8 cellular contexts compared by ENCODE assay signal in genomic region chr11:19242184-19242932, GRCh38. TPM values are rescaled to one million over a fixed set of nuclear protein-coding genes. Genes with fewer than 3 reads are reported as not detected.
DNase-seq lines count a peak whose midpoint lies in the region; ATAC-seq, FAIRE-seq and TF ChIP-seq lines count a peak whose summit lies in the region.

No MANE protein-coding gene starts in this region.

- in situ Hi-C loops in K562 (cut with MboI): no loop called here

- H3K4me2 ChIP-seq in A549 (peak overlapping the region; percentile 85), K562 (ENCODE audit: insufficient read depth, low read length) (peak overlapping the region; percentile 73)

- CTCF ChIA-PET in A549 (lab: Yijun Ruan, JAX): no interaction called here
- CTCF ChIA-PET in K562 (lab: Yijun Ruan, JAX; ENCODE audit: low intra/inter-chr PET ratio): no interaction called here

- H3K27me3 ChIP-seq in K562 (ENCODE audit: control insufficient read depth in 2 of 2, insufficient read depth in 2 of 2, low read length in 2 of 2) (peaks cover 0 to 7% of the 10 kb centered on the region in 2 experiments; a peak in 2 of 5 replicates), lower lobe of right lung (ENCODE audit: low read depth) (peaks cover 43% of the 10 kb centered on the region), uterus (peaks cover 18 to 19% of the 10 kb centered on the region in 2 donors)

- H3K4me1 ChIP-seq in A549 (peaks cover 23% of the 10 kb centered on the region; the same call in 2 of the 3 replicates), K562 (replicated peaks in 1 of 2; ENCODE audit: control insufficient read depth in 2 of 2, insufficient read depth in 2 of 2, low read length in 2 of 2) (peaks cover 8 to 14% of the 10 kb centered on the region in 2 experiments; a peak in 3 of 5 replicates), lower lobe of right lung (peaks cover 34% of the 10 kb centered on the region), uterus (peaks cover 0 to 17% of the 10 kb centered on the region in 2 donors)

- no peak for DNase-seq in A549 (ENCODE audit: low read depth in 1 of 2, low spot score in 1 of 2)
- DNase-seq in HFF-Myc (ENCODE audit: extremely low read depth, low read depth): no peak
- DNase-seq in K562 (ENCODE audit: extremely low read depth in 1 of 4, low spot score in 3 of 4): no peak
- no peak for DNase-seq in lower lobe of right lung
- DNase-seq in uterus: no peak
- no peak for DNase-seq in HuH-7.5 (ENCODE audit: low spot score)

- H3K4me3 ChIP-seq in A549: peak overlapping the region; percentile 83; the same call in 2 of the 3 replicates
- H3K4me3 ChIP-seq in HFF-Myc (replicated peaks; ENCODE audit: low read depth, low read length): peak overlapping the region; percentile 60
- peak overlapping the region; percentile 73 for H3K4me3 ChIP-seq in K562
- peak overlapping the region; percentile 66 for H3K4me3 ChIP-seq in lower lobe of right lung
- H3K4me3 ChIP-seq in uterus: no peak overlapping the region

- no peaks in the 10 kb centered on the region; the same call in 2 of the 3 replicates for H3K9me3 ChIP-seq in A549
- H3K9me3 ChIP-seq in K562 (replicated peaks; ENCODE audit: control insufficient read depth, insufficient read depth, low read depth, low read length): no peaks in the 10 kb centered on the region
- H3K9me3 ChIP-seq in lower lobe of right lung: no peaks in the 10 kb centered on the region
- no peaks in the 10 kb centered on the region for H3K9me3 ChIP-seq in uterus

- TF ChIP-seq CTCF in A549 (IDR thresholded peaks at IDR 0.05) (no peak), HFF-Myc (IDR thresholded peaks at IDR 0.05; ENCODE audit: low read depth, low read length, missing control alignments) (no peak), K562 (IDR thresholded peaks at IDR 0.05 in 2 of 3, conservative IDR thresholded peaks at IDR 0.05 in 1 of 3; ENCODE audit: insufficient read depth in 2 of 3, low read depth in 1 of 3, low read length in 3 of 3) (no peak), lower lobe of right lung (IDR thresholded peaks at IDR 0.05) (no peak), uterus (IDR thresholded peaks at IDR 0.05) (no peak)

- BruUV-seq in K562 (replicated peaks; lab: Mats Ljungman, UMichigan): no TSS peak

- intact Hi-C loops in K562 (cut with micrococcal nuclease): no loop called here
- intact Hi-C loops in lower lobe of right lung (cut with DNase I): no loop called here
- intact Hi-C loops in uterus (cut with DNase I; ENCODE audit: low total_unique reads): no loop called here

- no peaks in the 10 kb centered on the region for H4K20me1 ChIP-seq in K562 (replicated peaks; ENCODE audit: control insufficient read depth, insufficient read depth, low read length)

- H3K27ac ChIP-seq in A549: peak overlapping the region in 1 of 2 experiments; percentile 94; a peak in 3 of 6 replicates
- H3K27ac ChIP-seq in K562 (ENCODE audit: extremely low read depth, low read depth, low read length): no peak overlapping the region; the same call in 1 of the 3 replicates
- no peak overlapping the region for H3K27ac ChIP-seq in lower lobe of right lung
- no peak overlapping the region for H3K27ac ChIP-seq in uterus

- TF ChIP-seq POLR2A in A549 (IDR thresholded peaks at IDR 0.05; ENCODE audit: low read length) (no peak), K562 (conservative IDR thresholded peaks at IDR 0.05) (no peak), uterus (IDR thresholded peaks at IDR 0.05) (no peak)

- FAIRE-seq in A549 (lab: Jason Lieb, UNC) (no peak), K562 (lab: Jason Lieb, UNC) (no peak)

- peak overlapping the region; percentile 95 to 97 for H3K9ac ChIP-seq in K562 (ENCODE audit: insufficient read depth in 1 of 2, low read depth in 2 of 2, low read length in 2 of 2)

- peak overlapping the region; percentile 82 for H2AFZ ChIP-seq in K562 (ENCODE audit: low read depth, low read length)

- TF ChIP-seq RAD21 in A549 (conservative IDR thresholded peaks at IDR 0.05 in 1 of 2, IDR thresholded peaks at IDR 0.05 in 1 of 2) (no peak), K562 (CRISPR knock-in tag; conservative IDR thresholded peaks at IDR 0.05 in 1 of 2, IDR thresholded peaks at IDR 0.05 in 1 of 2) (no peak)

- WGBS in A549 (ENCODE audit: missing lambda C conversion rate): 91% methylated on average over 52 of the region's 55 CpGs
- 92% methylated on average over 29 of the region's 55 CpGs for WGBS in K562 (ENCODE audit: insufficient coverage, low coverage, missing lambda C conversion rate)

- no peak for ATAC-seq in A549
- no peak for ATAC-seq in K562
- peak in 1 of 2 donors; percentile 7 for ATAC-seq in lower lobe of right lung
- no peak for ATAC-seq in GM18519 (IDR thresholded peaks at IDR 0.05; ENCODE audit: low FRiP score, unreplicated experiment)
- no peak for ATAC-seq in HG03135 (IDR thresholded peaks at IDR 0.05; ENCODE audit: unreplicated experiment)

- POLR2A ChIA-PET in A549 (lab: Yijun Ruan, JAX): no interaction called here
- POLR2A ChIA-PET in K562 (lab: Yijun Ruan, JAX): interaction anchor here (0.6 kb wide), 1 partner anchor 282 kb away, joined by 3 read pairs; no protein-coding TSS in a partner anchor

- H3K79me2 ChIP-seq in K562 (ENCODE audit: control insufficient read depth, insufficient read depth, low read length): peaks cover 31% of the 10 kb centered on the region

- H3K9me1 ChIP-seq in K562 (ENCODE audit: control insufficient read depth, insufficient read depth, low read length): no peaks in the 10 kb centered on the region

- no peak for TF ChIP-seq EP300 in A549 (IDR thresholded peaks at IDR 0.05)
- TF ChIP-seq EP300 in K562 (IDR thresholded peaks at IDR 0.05; ENCODE audit: low read length): no peak

- peaks cover 20% of the 10 kb centered on the region for H3K36me3 ChIP-seq in K562 (ENCODE audit: control insufficient read depth, insufficient read depth, low read length)
- no peaks in the 10 kb centered on the region for H3K36me3 ChIP-seq in lower lobe of right lung
- H3K36me3 ChIP-seq in uterus: no peaks in the 10 kb centered on the region

TF ChIP-seq in A549, 52 proteins besides CTCF, POLR2A, EP300 and RAD21 (continues in another document):
- TF ChIP-seq POLR2AphosphoS2 (conservative IDR thresholded peaks at IDR 0.05; ENCODE audit: low read length) (no peak), KDM5A (IDR thresholded peaks at IDR 0.05) (no peak)

TF ChIP-seq in K562, 482 proteins besides CTCF, POLR2A, EP300 and RAD21 (continues in another document):
- TF ChIP-seq POLR2G (IDR thresholded peaks at IDR 0.05; ENCODE audit: low read depth, low read length) (0 out of 2 replicates have a peak, but pooled peaks have one; percentile 25), GATAD2A (IDR thresholded peaks at IDR 0.05) (no peak), SIN3B (IDR thresholded peaks at IDR 0.05; ENCODE audit: low read depth) (no peak)

RNA-seq across cellular contexts. Expression of gene E2F8, which starts 1.6 kb away (rescaled TPM):
- polyA plus RNA-seq in A549 (2011; rRNA removed): 6.7 and 7.4 TPM in 2 replicates
- polyA plus RNA-seq in A549 (2012; cell fraction: cytosol; rRNA removed): 6.0 and 6.6 TPM in 2 replicates
- polyA plus RNA-seq in A549 (2012; cell fraction: nucleus; rRNA removed): 8.8 TPM in 2 replicates
- polyA plus RNA-seq in A549 (2017; fragmentation: RNase III; extraction: RNeasy Plus Mini Kit Qiagen cat#74134 plus additional on column Dnase treatment): 5.7 to 6.4 TPM (median 6.0 TPM) in 3 replicates
- polyA minus RNA-seq in A549 (2011; rRNA and poly(A)+ RNA removed): 4.3 and 4.4 TPM in 2 replicates
- 34.6 and 59.6 TPM in 2 replicates for total RNA-seq in K562 (2011; cell fraction: chromatin; rRNA removed; ENCODE audit: low replicate concordance)
- total RNA-seq in K562 (2011; cell fraction: nucleolus; rRNA removed): 16.7 and 20.3 TPM in 2 replicates
- 18.7 and 23.2 TPM in 2 replicates for total RNA-seq in K562 (2011; cell fraction: nucleoplasm; rRNA removed)
- 6.9 and 9.3 TPM in 2 replicates for total RNA-seq in K562 (2014; rRNA removed)
- 11.9 and 13.8 TPM in 2 replicates for total RNA-seq in K562 (2014; rRNA removed; fragmentation: Illumina TruSeq; extraction: Trizol)
- total RNA-seq in K562 (2015; rRNA removed; fragmentation: Illumina TruSeq; extraction: Trizol): 14.0 and 15.1 TPM in 2 replicates
- total RNA-seq in K562 (2021): 16.1 and 17.6 TPM in 2 replicates
- polyA plus RNA-seq in K562 (2011; rRNA removed): 12.1 and 14.5 TPM in 2 replicates
- polyA plus RNA-seq in K562 (2011; cell fraction: cytosol; rRNA removed): 9.8 and 10.3 TPM in 2 replicates
- 41.0 and 43.5 TPM in 2 replicates for polyA plus RNA-seq in K562 (2011; cell fraction: nucleus; rRNA removed)
- polyA plus RNA-seq in K562 (2012): 9.1 and 9.3 TPM in 2 replicates
- 23.0 and 23.6 TPM in 2 replicates for polyA plus RNA-seq in K562 (2014; fragmentation: Illumina TruSeq; extraction: Trizol)
- 10 to 100 TPM in 1 of 2 experiments, 1 to 10 TPM in 1; 7.2 to 11.1 TPM for polyA plus RNA-seq in K562 (2014; fragmentation: Nextera tagmentation; extraction: Ambion mirVana)
- polyA plus RNA-seq in K562 (2014; rRNA removed): 11.1 and 13.1 TPM in 2 replicates
- 15.2 and 18.6 TPM in 2 replicates for polyA minus RNA-seq in K562 (2011; rRNA and poly(A)+ RNA removed)
- polyA minus RNA-seq in K562 (2011; cell fraction: cytosol; rRNA and poly(A)+ RNA removed): 5.3 and 8.3 TPM in 2 replicates
- 42.8 and 53.8 TPM in 2 replicates for polyA minus RNA-seq in K562 (2011; cell fraction: nucleus; rRNA and poly(A)+ RNA removed)
- 0.95 TPM for total RNA-seq in lower lobe of right lung
- total RNA-seq in uterus: 1 to 10 TPM in 1 of 4 donors, not detected in 3; 2.4 TPM

RNA-seq across cellular contexts. Expression of gene CSRP3, which starts 40.6 kb away (rescaled TPM):
- polyA plus RNA-seq in A549 (2011; rRNA removed) (not detected in 2 replicates), A549 (2017; fragmentation: RNase III; extraction: RNeasy Plus Mini Kit Qiagen cat#74134 plus additional on column Dnase treatment) (not detected in 3 replicates), K562 (2011; rRNA removed) (not detected in 2 replicates), K562 (2014; fragmentation: Illumina TruSeq; extraction: Trizol) (not detected in 2 replicates), K562 (2014; fragmentation: Nextera tagmentation; extraction: Ambion mirVana) (not detected), K562 (2014; rRNA removed) (not detected in 2 replicates)
- polyA plus RNA-seq in A549 (2012; cell fraction: cytosol; rRNA removed): not detected in 2 replicates
- polyA plus RNA-seq in A549 (2012; cell fraction: nucleus; rRNA removed): not detected in 2 replicates
- polyA minus RNA-seq in A549 (2011; rRNA and poly(A)+ RNA removed): not detected in 2 replicates
- total RNA-seq in K562 (2011; cell fraction: chromatin; rRNA removed; ENCODE audit: low replicate concordance): not detected in 2 replicates
- total RNA-seq in K562 (2011; cell fraction: nucleolus; rRNA removed): not detected in 2 replicates
- not detected in 2 replicates for total RNA-seq in K562 (2011; cell fraction: nucleoplasm; rRNA removed)
- total RNA-seq in K562 (2014; rRNA removed) (not detected in 2 replicates), K562 (2014; rRNA removed; fragmentation: Illumina TruSeq; extraction: Trizol) (not detected in 2 replicates), K562 (2015; rRNA removed; fragmentation: Illumina TruSeq; extraction: Trizol) (0.14 TPM in 1 of 2 replicates, not detected in the other), K562 (2021) (not detected in 2 replicates), lower lobe of right lung (not detected), uterus (not detected)
- not detected in 2 replicates for polyA plus RNA-seq in K562 (2011; cell fraction: cytosol; rRNA removed)
- not detected in 2 replicates for polyA plus RNA-seq in K562 (2011; cell fraction: nucleus; rRNA removed)
- 0.28 TPM in 1 of 2 replicates, not detected in the other for polyA plus RNA-seq in K562 (2012)
- not detected in 2 replicates for polyA minus RNA-seq in K562 (2011; rRNA and poly(A)+ RNA removed)
- polyA minus RNA-seq in K562 (2011; cell fraction: cytosol; rRNA and poly(A)+ RNA removed): not detected in 2 replicates
- not detected in 2 replicates for polyA minus RNA-seq in K562 (2011; cell fraction: nucleus; rRNA and poly(A)+ RNA removed)

Comparison
In these comparisons a context has a peak if more than half of its experiments do, and no peak if none do; other contexts are left out.
1. H3K4me3 ChIP-seq: peak in A549 (single experiment), HFF-Myc (single experiment), K562 (single experiment) and lower lobe of right lung (single experiment); none in uterus (0 of 2).